In genomic region chr4:184409911-184410692, GRCh38 we compare ENCODE assay signal across 8 cellular contexts.
A peak's percentile ranks its signal among the peaks of the same experiment; 100 is the strongest.
DNase-seq lines count a peak whose midpoint lies in the region; ATAC-seq lines count a peak whose summit lies in the region.
"Had no signal": no experiment of that assay in that cellular context is flagged by ENCODE, and none has a peak within 500 bp of the region (broad histone marks: within the 10 kb centered on the region; RNA-seq: fewer than 3 reads in every experiment).

No MANE protein-coding gene starts in this region.

- H3K9me3 ChIP-seq in SJCRH30 (replicated peaks) = no peaks in the 10 kb centered on the region
- H3K9me3 ChIP-seq: suprapubic skin had no signal

- no peak overlapping the region for H3K4me3 ChIP-seq in SJCRH30
- H3K4me3 ChIP-seq: suprapubic skin had no signal

- H3K9me3 Mint-ChIP-seq in activated naive CD4-positive, alpha-beta T cell treated with anti-CD3 and anti-CD28 coated beads, Interleukin-2, amount 10 ng/mL, durations not matched to agents 7 days and 5 days = no peaks in the 10 kb centered on the region

- no peaks in the 10 kb centered on the region for H3K27me3 ChIP-seq in SJCRH30
- H3K27me3 ChIP-seq: suprapubic skin had no signal

- H3K4me1 ChIP-seq in SJCRH30 = no peaks in the 10 kb centered on the region

- no peak overlapping the region for H3K27ac ChIP-seq in SJCRH30
- H3K27ac ChIP-seq: suprapubic skin had no signal

- CTCF ChIA-PET in activated naive CD4-positive, alpha-beta T cell treated with anti-CD3 and anti-CD28 coated beads, Interleukin-2, amount 10 ng/mL, durations not matched to agents 7 days and 5 days (lab: Charles Lee) = interaction anchor here (0.7 kb wide), 1 partner anchor 116 kb away, joined by 4 read pairs; no protein-coding TSS in a partner anchor

- DNase-seq in activated naive CD4-positive, alpha-beta T cell treated with anti-CD3 and anti-CD28 coated beads, Interleukin-2, amount 10 ng/mL, durations not matched to agents 7 days and 5 days = peak; percentile 58
- peak; percentile 20 to 25 for DNase-seq in stimulated activated CD8-positive, alpha-beta memory T cell treated with anti-CD3 and anti-CD28 coated beads, Interleukin-15, amount 100 ng/mL, for 4 hours (ENCODE audit: low read depth in 2 of 2)
- DNase-seq in HuH-7 (ENCODE audit: low spot score) (no peak), SJCRH30 (no peak), inferior parietal cortex (ENCODE audit: extremely low spot score) (no peak)

- no peaks in the 10 kb centered on the region for H3K27me3 Mint-ChIP-seq in activated naive CD4-positive, alpha-beta T cell treated with anti-CD3 and anti-CD28 coated beads, Interleukin-2, amount 10 ng/mL, durations not matched to agents 7 days and 5 days

- no peaks in the 10 kb centered on the region for H3K36me3 ChIP-seq in SJCRH30

- peak overlapping the region; percentile 85 for H3K27ac Mint-ChIP-seq in activated naive CD4-positive, alpha-beta T cell treated with anti-CD3 and anti-CD28 coated beads, Interleukin-2, amount 10 ng/mL, durations not matched to agents 7 days and 5 days

- H3K4me1 Mint-ChIP-seq in activated naive CD4-positive, alpha-beta T cell treated with anti-CD3 and anti-CD28 coated beads, Interleukin-2, amount 10 ng/mL, durations not matched to agents 7 days and 5 days = peaks cover 73% of the 10 kb centered on the region

- ATAC-seq in GM21390 (IDR thresholded peaks at IDR 0.05; ENCODE audit: unreplicated experiment) = peak; percentile 79
- peak; percentile 40 for ATAC-seq in HG03575 (IDR thresholded peaks at IDR 0.05; ENCODE audit: extremely low read depth, insufficient number of reproducible peaks, low FRiP score, unreplicated experiment)

- peak overlapping the region; percentile 19 for H3K4me3 Mint-ChIP-seq in activated naive CD4-positive, alpha-beta T cell treated with anti-CD3 and anti-CD28 coated beads, Interleukin-2, amount 10 ng/mL, durations not matched to agents 7 days and 5 days

- H3K36me3 Mint-ChIP-seq in activated naive CD4-positive, alpha-beta T cell treated with anti-CD3 and anti-CD28 coated beads, Interleukin-2, amount 10 ng/mL, durations not matched to agents 7 days and 5 days = peaks cover 74% of the 10 kb centered on the region

Comparison
In these comparisons a context has a peak if more than half of its experiments do, and no peak if none do; other contexts are left out.
1. DNase-seq: peak in activated naive CD4-positive, alpha-beta T cell treated with anti-CD3 and anti-CD28 coated beads, Interleukin-2, amount 10 ng/mL, durations not matched to agents 7 days and 5 days (single experiment) and stimulated activated CD8-positive, alpha-beta memory T cell treated with anti-CD3 and anti-CD28 coated beads, Interleukin-15, amount 100 ng/mL, for 4 hours (2 of 2); none in HuH-7 (single experiment), SJCRH30 (0 of 2) and inferior parietal cortex (single experiment).